8 cellular contexts compared by ENCODE assay signal in genomic region chr6:11232177-11232967, GRCh38. TPM values are rescaled to one million over a fixed set of nuclear protein-coding genes. Genes with fewer than 3 reads are reported as not detected.
DNase-seq lines count a peak whose midpoint lies in the region; ATAC-seq and TF ChIP-seq lines count a peak whose summit lies in the region.

A gene with protein sequence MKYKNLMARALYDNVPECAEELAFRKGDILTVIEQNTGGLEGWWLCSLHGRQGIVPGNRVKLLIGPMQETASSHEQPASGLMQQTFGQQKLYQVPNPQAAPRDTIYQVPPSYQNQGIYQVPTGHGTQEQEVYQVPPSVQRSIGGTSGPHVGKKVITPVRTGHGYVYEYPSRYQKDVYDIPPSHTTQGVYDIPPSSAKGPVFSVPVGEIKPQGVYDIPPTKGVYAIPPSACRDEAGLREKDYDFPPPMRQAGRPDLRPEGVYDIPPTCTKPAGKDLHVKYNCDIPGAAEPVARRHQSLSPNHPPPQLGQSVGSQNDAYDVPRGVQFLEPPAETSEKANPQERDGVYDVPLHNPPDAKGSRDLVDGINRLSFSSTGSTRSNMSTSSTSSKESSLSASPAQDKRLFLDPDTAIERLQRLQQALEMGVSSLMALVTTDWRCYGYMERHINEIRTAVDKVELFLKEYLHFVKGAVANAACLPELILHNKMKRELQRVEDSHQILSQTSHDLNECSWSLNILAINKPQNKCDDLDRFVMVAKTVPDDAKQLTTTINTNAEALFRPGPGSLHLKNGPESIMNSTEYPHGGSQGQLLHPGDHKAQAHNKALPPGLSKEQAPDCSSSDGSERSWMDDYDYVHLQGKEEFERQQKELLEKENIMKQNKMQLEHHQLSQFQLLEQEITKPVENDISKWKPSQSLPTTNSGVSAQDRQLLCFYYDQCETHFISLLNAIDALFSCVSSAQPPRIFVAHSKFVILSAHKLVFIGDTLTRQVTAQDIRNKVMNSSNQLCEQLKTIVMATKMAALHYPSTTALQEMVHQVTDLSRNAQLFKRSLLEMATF (minus strand): TSS chr6:11232668. CDS start chr6:11232515, 153 bp downstream.

- H3K9me2 ChIP-seq in SU-DHL-6 (replicated peaks; ENCODE audit: insufficient read depth, low read length) = no peaks in the 10 kb centered on the region

- intact Hi-C loops in Right ventricle myocardium inferior (cut with DNase I) (loop anchor here (2.0 kb wide), 2 partner anchors 20 to 124 kb away; no protein-coding TSS in a partner anchor), ovary (cut with DNase I) (no loop called here), thyroid gland (cut with DNase I) (no loop called here)

- H3K4me1 Mint-ChIP-seq in activated naive CD8-positive, alpha-beta T cell treated with anti-CD3 and anti-CD28 coated beads, Interleukin-2, amount 10 ng/mL, durations not matched to agents 7 days and 5 days = peaks cover 53% of the 10 kb centered on the region

- H3K4me1 ChIP-seq in ovary (ENCODE audit: insufficient read depth) (peaks cover 4% of the 10 kb centered on the region), thyroid gland (peaks cover 27 to 33% of the 10 kb centered on the region in 2 donors)

- no peak for TF ChIP-seq EP300 in ovary (IDR thresholded peaks at IDR 0.05)

- peak within 1 kb of the TSS; percentile 95 for H3K27ac Mint-ChIP-seq in activated naive CD8-positive, alpha-beta T cell treated with anti-CD3 and anti-CD28 coated beads, Interleukin-2, amount 10 ng/mL, durations not matched to agents 7 days and 5 days

- H3K4me3 ChIP-seq in SU-DHL-6 (ENCODE audit: insufficient read depth, low read length, poor library complexity, severe bottlenecking) = peak within 1 kb of the TSS; percentile 54
- H3K4me3 ChIP-seq in ovary = peak within 1 kb of the TSS; percentile 51
- H3K4me3 ChIP-seq in thyroid gland (replicated peaks in 1 of 3) = peak within 1 kb of the TSS; percentile 3 to 54 (median 45)

- H3K9me3 ChIP-seq in SU-DHL-6 (ENCODE audit: insufficient read depth, low read length) = no peaks in the 10 kb centered on the region
- H3K9me3 ChIP-seq in ovary = no peaks in the 10 kb centered on the region
- H3K9me3 ChIP-seq in thyroid gland = no peaks in the 10 kb centered on the region

- DNase-seq in NCI-H128 (lab: John Stamatoyannopoulos, UW; ENCODE audit: unreplicated experiment) (peak; percentile 86), Right ventricle myocardium inferior (ENCODE audit: missing footprints) (peak; percentile 97), ovary (peak; percentile 89 to 94 (median 90)), thyroid gland (peak; percentile 99)
- peak; percentile 88 for DNase-seq in activated naive CD8-positive, alpha-beta T cell treated with anti-CD3 and anti-CD28 coated beads, Interleukin-2, amount 10 ng/mL, durations not matched to agents 7 days and 5 days

- H3K36me3 Mint-ChIP-seq in activated naive CD8-positive, alpha-beta T cell treated with anti-CD3 and anti-CD28 coated beads, Interleukin-2, amount 10 ng/mL, durations not matched to agents 7 days and 5 days = peaks cover 35% of the 10 kb centered on the region

- WGBS in ovary, 3 donors = 0 to 1% (median 0%) methylated on average over 31 of the region's 31 CpGs
- WGBS in thyroid gland, 2 donors = 0% methylated on average over 21 to 24 of the region's 31 CpGs

- H3K9ac ChIP-seq in SU-DHL-6 (ENCODE audit: low read length) = peak within 1 kb of the TSS; percentile 45

- H3K36me3 ChIP-seq in SU-DHL-6 (ENCODE audit: low read length) = no peaks in the 10 kb centered on the region
- no peaks in the 10 kb centered on the region for H3K36me3 ChIP-seq in ovary
- H3K36me3 ChIP-seq in thyroid gland = no peaks in the 10 kb centered on the region

- H3K27me3 Mint-ChIP-seq in activated naive CD8-positive, alpha-beta T cell treated with anti-CD3 and anti-CD28 coated beads, Interleukin-2, amount 10 ng/mL, durations not matched to agents 7 days and 5 days = no peaks in the 10 kb centered on the region

- H3K9me3 Mint-ChIP-seq in activated naive CD8-positive, alpha-beta T cell treated with anti-CD3 and anti-CD28 coated beads, Interleukin-2, amount 10 ng/mL, durations not matched to agents 7 days and 5 days = peaks cover 2% of the 10 kb centered on the region

- H2AFZ ChIP-seq in SU-DHL-6 (ENCODE audit: low read depth, low read length, severe bottlenecking) = peak within 1 kb of the TSS; percentile 35

- POLR2A ChIA-PET in activated naive CD8-positive, alpha-beta T cell treated with anti-CD3 and anti-CD28 coated beads, Interleukin-2, amount 10 ng/mL, durations not matched to agents 7 days and 5 days (lab: Charles Lee) = interaction anchor here (0.6 to 4.2 kb wide), 29 partner anchors 9 to 538 kb away, joined by 3 to 68 read pairs (median 4); partner anchors contain the start of genes C6orf52, PAK1IP1 and SMIM13

- H3K27me3 ChIP-seq in SU-DHL-6 (ENCODE audit: low read length) = no peaks in the 10 kb centered on the region
- H3K27me3 ChIP-seq in ovary = no peaks in the 10 kb centered on the region
- H3K27me3 ChIP-seq in thyroid gland = no peaks in the 10 kb centered on the region

- ATAC-seq in HG02678 (IDR thresholded peaks at IDR 0.05; ENCODE audit: unreplicated experiment) = peak; percentile 99
- ATAC-seq in activated naive CD8-positive, alpha-beta T cell treated with anti-CD3 and anti-CD28 coated beads, Interleukin-2, amount 10 ng/mL, durations not matched to agents 7 days and 5 days (ENCODE audit: low read depth) = peak; percentile 97
- peak; percentile 99 for ATAC-seq in Right ventricle myocardium inferior

- H3K79me2 ChIP-seq in SU-DHL-6 (ENCODE audit: insufficient read depth, low read length) = peaks cover 2% of the 10 kb centered on the region; the same call in 1 of the 2 replicates

- peak within 1 kb of the TSS; percentile 87 for H3K4me3 Mint-ChIP-seq in activated naive CD8-positive, alpha-beta T cell treated with anti-CD3 and anti-CD28 coated beads, Interleukin-2, amount 10 ng/mL, durations not matched to agents 7 days and 5 days

- peak; percentile 87 for TF ChIP-seq POLR2A in GM10847 (IDR thresholded peaks at IDR 0.05; ENCODE audit: extremely low read depth, insufficient read length)
- TF ChIP-seq POLR2A in ovary (IDR thresholded peaks at IDR 0.05) = peak; percentile 85
- peak; percentile 98 to 100 for TF ChIP-seq POLR2A in thyroid gland (IDR thresholded peaks at IDR 0.05)

- peaks cover 13% of the 10 kb centered on the region; the same call in 1 of the 2 replicates for H3F3A ChIP-seq in SU-DHL-6 (ENCODE audit: insufficient read depth)

- TF ChIP-seq CTCF in SU-DHL-6 (IDR thresholded peaks at IDR 0.05; ENCODE audit: insufficient read depth, low read length, poor library complexity, severe bottlenecking) (no peak), ovary (IDR thresholded peaks at IDR 0.05) (no peak), thyroid gland (IDR thresholded peaks at IDR 0.05) (no peak)

- H3K4me2 ChIP-seq in SU-DHL-6 (ENCODE audit: low read depth, low read length, poor library complexity, severe bottlenecking) = peak within 1 kb of the TSS; percentile 81

- H3K27ac ChIP-seq in SU-DHL-6 (ENCODE audit: low read depth, low read length) (peak within 1 kb of the TSS; percentile 63), ovary (peak within 1 kb of the TSS; percentile 40 to 77), thyroid gland (peak within 1 kb of the TSS; percentile 78 to 96 (median 94))

- H4K20me1 ChIP-seq in SU-DHL-6 (ENCODE audit: low read depth, low read length) = no peaks in the 10 kb centered on the region

RNA-seq across cellular contexts. Expression of the gene that starts here (rescaled TPM):
- total RNA-seq in activated naive CD8-positive, alpha-beta T cell treated with anti-CD3 and anti-CD28 coated beads, Interleukin-2, amount 10 ng/mL, durations not matched to agents 7 days and 5 days = 10 to 100 TPM; 72.2 to 80.8 TPM
- total RNA-seq in Right ventricle myocardium inferior (29.3 TPM), ovary (10 to 100 TPM in 5 of 7 donors, 1 to 10 TPM in 2; 5.0 to 49.4 (median 17.4) TPM), thyroid gland (10 to 100 TPM; 42.1 to 78.3 (median 61.7) TPM)
- 10 to 100 TPM in 1 of 2 donors, 1 to 10 TPM in 1; 8.7 to 13.7 TPM for polyA plus RNA-seq in ovary

Comparison
In these comparisons a context has a peak if more than half of its experiments do, and no peak if none do; other contexts are left out.
1. Peak in every context shown above with its lines: DNase-seq, ATAC-seq, H3K4me3 ChIP-seq and H3K27ac ChIP-seq.